Comparison of ENCODE assay signal across 8 cellular contexts in the genomic region with DNA sequence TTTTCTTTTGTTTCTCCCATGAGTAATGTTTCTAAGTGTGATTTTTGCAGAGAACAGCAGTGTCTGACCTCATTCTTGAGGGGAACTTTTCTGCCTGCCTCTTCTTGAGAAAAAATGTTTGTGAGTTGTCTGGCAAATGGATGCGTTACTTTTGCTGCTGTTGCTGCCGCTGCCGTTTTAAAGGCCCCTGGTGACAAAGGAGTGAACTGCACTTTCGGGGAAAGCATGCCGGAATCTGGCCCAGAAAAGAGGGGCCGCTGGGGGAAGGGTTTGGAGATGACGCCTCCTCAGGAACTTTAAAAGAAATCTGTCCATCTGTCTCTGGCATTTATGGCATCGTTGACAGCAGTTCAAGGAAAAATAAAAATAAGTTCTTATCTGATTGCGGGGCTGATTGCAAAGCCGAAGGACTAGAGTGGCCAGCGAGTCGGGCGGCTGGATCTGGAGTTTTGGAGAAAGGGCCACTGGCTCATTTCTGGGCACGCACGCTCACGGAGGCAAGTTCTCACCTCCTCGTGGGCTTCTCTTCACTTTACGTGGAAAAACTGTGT. TPM values are rescaled to one million over a fixed set of nuclear protein-coding genes. Genes with fewer than 3 reads are reported as not detected.
DNase-seq lines count a peak whose midpoint lies in the region; ATAC-seq and TF ChIP-seq lines count a peak whose summit lies in the region.

No MANE protein-coding gene starts in this region.

- no peak for ATAC-seq in HG03460 (IDR thresholded peaks at IDR 0.05; ENCODE audit: unreplicated experiment)

- no peak overlapping the region for H3K4me3 ChIP-seq in Jurkat, Clone E6-1 (ENCODE audit: low read length)
- no peak overlapping the region for H3K4me3 ChIP-seq in foreskin fibroblast (ENCODE audit: low read depth in 1 of 2, low read length in 2 of 2)

- DNase-seq in CD1c-positive myeloid dendritic cell (ENCODE audit: extremely low spot score) (peak; percentile 57), foreskin fibroblast (peak; percentile 84 to 91), retina (peak; percentile 75), SIG-M5 treated with dmso at 0.1 percent for 504 hours (lab: John Stamatoyannopoulos, UW; ENCODE audit: unreplicated experiment) (no peak), SW 1271 (lab: John Stamatoyannopoulos, UW) (no peak)
- peak; percentile 54 for DNase-seq in Jurkat, Clone E6-1 (ENCODE audit: low read depth, low spot score)
- DNase-seq in activated T-cell treated with anti-CD3 and anti-CD28 coated beads, Interleukin-2, amount 50 U/mL, for 1 hour: peak; percentile 48

- peak; percentile 74 for TF ChIP-seq CTCF in foreskin fibroblast (IDR thresholded peaks at IDR 0.05; ENCODE audit: low read depth, low read length)

RNA-seq across cellular contexts. Expression of a gene that starts 16.5 kb away (rescaled TPM):
- polyA plus RNA-seq in Jurkat, Clone E6-1 (2012; ENCODE audit: insufficient read depth, insufficient read length): 2.8 TPM

Comparison
In these comparisons a context has a peak if more than half of its experiments do, and no peak if none do; other contexts are left out.
1. DNase-seq: peak in CD1c-positive myeloid dendritic cell (single experiment), Jurkat, Clone E6-1 (single experiment), activated T-cell treated with anti-CD3 and anti-CD28 coated beads, Interleukin-2, amount 50 U/mL, for 1 hour (single experiment), foreskin fibroblast (2 of 2) and retina (single experiment); none in SIG-M5 treated with dmso at 0.1 percent for 504 hours (single experiment) and SW 1271 (0 of 2).